ENCODE assay signal across 1 cellular context in the genomic region with DNA sequence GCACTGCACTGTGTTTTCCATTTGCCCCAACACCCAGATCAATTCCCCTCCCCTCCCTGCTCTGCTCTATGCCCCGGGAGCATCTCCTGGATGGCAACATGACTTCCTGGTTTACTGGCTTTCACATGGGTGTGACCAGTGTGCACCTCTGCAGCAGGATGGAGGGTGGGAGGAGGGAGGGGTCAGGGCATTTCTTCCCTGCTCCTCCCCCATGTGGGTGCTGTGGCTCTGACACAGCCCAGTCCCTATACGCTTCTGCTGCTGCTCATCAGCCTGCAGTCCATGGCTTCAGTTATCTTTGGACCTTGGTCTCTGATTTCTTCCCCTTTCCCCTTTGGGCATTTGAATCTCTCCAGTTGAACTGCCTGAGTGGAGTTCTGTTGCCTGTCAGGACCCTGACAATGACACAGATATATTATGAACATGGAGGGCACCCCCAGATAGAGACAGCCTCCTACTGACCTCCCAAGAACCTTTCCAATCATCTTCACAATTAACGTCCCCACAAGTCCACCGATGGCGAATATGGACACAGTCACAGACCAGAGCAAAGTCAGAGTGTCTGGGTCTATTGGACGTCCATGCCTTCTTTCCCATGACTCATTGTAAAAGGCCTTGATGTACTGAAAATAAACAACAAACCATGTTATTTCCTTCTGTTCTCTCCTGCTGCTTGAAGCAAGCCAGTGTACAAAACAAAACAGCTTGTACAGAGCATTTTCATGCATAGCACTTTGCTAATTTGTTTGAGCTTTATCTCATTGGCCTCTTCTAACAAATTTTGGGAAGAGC.
TF ChIP-seq lines count a peak whose summit lies in the region.

No MANE protein-coding gene starts in this region.

TF ChIP-seq in HCT116, 20 proteins besides CTCF, POLR2A, EP300 and RAD21 (continued from another document):
- TF ChIP-seq EGR1 (IDR thresholded peaks at IDR 0.05; ENCODE audit: low read depth) (no peak), ELF1 (IDR thresholded peaks at IDR 0.05; ENCODE audit: borderline replicate concordance, low read depth) (peak; percentile 31; the same call in 1 of the 2 replicates), TCF7L2 (IDR thresholded peaks at IDR 0.05; ENCODE audit: borderline replicate concordance, extremely low read depth, insufficient read depth, insufficient read length) (no peak)
TF ChIP-seq in HCT116: peak in this region for 1.
